In the genomic region with DNA sequence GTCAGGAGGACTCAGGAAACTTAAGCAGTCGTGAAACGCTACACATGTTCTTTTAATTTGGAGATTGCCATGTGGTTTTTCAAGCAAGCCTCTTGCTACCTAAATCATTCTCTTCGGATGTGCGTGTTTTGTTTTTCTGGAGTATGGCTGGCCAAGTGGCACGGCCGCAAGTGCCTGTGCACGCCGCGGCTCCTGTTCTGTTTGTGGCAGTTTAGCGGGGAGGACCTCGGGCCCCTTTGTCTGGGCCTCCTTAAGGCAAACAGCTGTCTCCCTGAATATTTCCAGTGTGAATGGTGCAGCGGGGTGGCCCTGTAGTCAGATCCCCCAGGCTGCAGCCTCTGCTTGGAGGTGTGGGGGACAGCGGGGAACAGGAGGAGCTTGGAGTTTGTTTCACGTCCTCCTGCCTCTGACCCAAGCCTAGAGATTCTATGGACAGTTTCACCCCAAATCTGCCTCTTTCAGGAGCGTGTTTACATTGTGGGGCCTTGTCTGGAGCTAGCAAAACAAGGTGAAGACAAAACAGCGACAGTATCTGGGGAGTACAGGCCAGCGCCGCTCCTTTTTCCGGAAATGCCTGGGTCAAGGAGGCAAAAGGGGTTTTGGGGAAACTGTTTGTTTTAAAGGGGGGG, we compare ENCODE assay signal across 8 cellular contexts. TPM values are rescaled to one million over a fixed set of nuclear protein-coding genes. Genes with fewer than 3 reads are reported as not detected.
DNase-seq lines count a peak whose midpoint lies in the region; ATAC-seq and TF ChIP-seq lines count a peak whose summit lies in the region.

No MANE protein-coding gene starts in this region.

- H3K27ac ChIP-seq in effector memory CD4-positive, alpha-beta T cell (ENCODE audit: insufficient read depth, low read length, poor library complexity, severe bottlenecking) = no peak overlapping the region
- H3K27ac ChIP-seq in caudate nucleus (ENCODE audit: low read depth, low read length) = no peak overlapping the region

- H3K9me3 ChIP-seq in NT2/D1 (ENCODE audit: insufficient read depth, low read length) = no peaks in the 10 kb centered on the region
- H3K9me3 ChIP-seq in effector memory CD4-positive, alpha-beta T cell (ENCODE audit: control insufficient read depth, low read length) = no peaks in the 10 kb centered on the region

- peaks cover 32% of the 10 kb centered on the region for H3K4me1 ChIP-seq in NT2/D1 (ENCODE audit: insufficient read depth, insufficient read length)
- H3K4me1 ChIP-seq in effector memory CD4-positive, alpha-beta T cell (ENCODE audit: control insufficient read depth, insufficient read depth, low read length, poor library complexity, severe bottlenecking) = peaks cover 15% of the 10 kb centered on the region

- peak overlapping the region; percentile 75 to 91 (median 86) for H3K4me3 Mint-ChIP-seq in naive thymus-derived CD8-positive, alpha-beta T cell

- H3K4me3 ChIP-seq in GM12865 (ENCODE audit: low read depth, low read length) (peak overlapping the region; percentile 62), NT2/D1 (ENCODE audit: insufficient read length, low read depth) (peak overlapping the region; percentile 72)
- H3K4me3 ChIP-seq in effector memory CD4-positive, alpha-beta T cell (ENCODE audit: insufficient read depth, low read depth, low read length, poor library complexity, severe bottlenecking) = peak overlapping the region; percentile 51

- no peaks in the 10 kb centered on the region for H3K36me3 ChIP-seq in NT2/D1 (ENCODE audit: insufficient read depth, insufficient read length, low read length)
- no peaks in the 10 kb centered on the region for H3K36me3 ChIP-seq in effector memory CD4-positive, alpha-beta T cell (ENCODE audit: control insufficient read depth, insufficient read depth, low read length)

- H3K36me3 Mint-ChIP-seq in naive thymus-derived CD8-positive, alpha-beta T cell = no peaks in the 10 kb centered on the region

- peak overlapping the region; percentile 69 for H3K9ac ChIP-seq in NT2/D1 (ENCODE audit: insufficient read length, low read depth)

- peak in 1 of 2 donors; percentile 1 for ATAC-seq in naive thymus-derived CD8-positive, alpha-beta T cell
- ATAC-seq in HG02970 (IDR thresholded peaks at IDR 0.05; ENCODE audit: low FRiP score, unreplicated experiment) (no peak), omental fat pad (ENCODE audit: low FRiP score) (no peak)

- peaks cover 18 to 21% (median 19%) of the 10 kb centered on the region in 4 donors for H3K4me1 Mint-ChIP-seq in naive thymus-derived CD8-positive, alpha-beta T cell

- DNase-seq in GM12865 (ENCODE audit: low read depth) (no peak), NT2/D1 (ENCODE audit: low read depth, low spot score) (no peak), omental fat pad (ENCODE audit: low spot score) (no peak), AG08395 (ENCODE audit: low spot score) (no peak), caudate nucleus (lab: John Stamatoyannopoulos, UW) (no peak)
- no peak for DNase-seq in effector memory CD4-positive, alpha-beta T cell
- DNase-seq in naive thymus-derived CD8-positive, alpha-beta T cell = peak in 2 of 10 donors; percentile 12 to 22

- TF ChIP-seq CTCF in GM12865 (IDR thresholded peaks at IDR 0.05; ENCODE audit: insufficient read depth, low read depth, low read length, missing control alignments) = no peak
- TF ChIP-seq CTCF in omental fat pad (IDR thresholded peaks at IDR 0.05) = no peak

- peaks cover 0 to 19% (median 10%) of the 10 kb centered on the region in 5 donors for H3K27me3 Mint-ChIP-seq in naive thymus-derived CD8-positive, alpha-beta T cell

- peaks cover 13% of the 10 kb centered on the region for H3K27me3 ChIP-seq in NT2/D1 (ENCODE audit: insufficient read depth, insufficient read length)
- no peaks in the 10 kb centered on the region for H3K27me3 ChIP-seq in effector memory CD4-positive, alpha-beta T cell (replicated peaks; ENCODE audit: control insufficient read depth, insufficient read depth, low read length, poor library complexity, severe bottlenecking)

- POLR2A ChIA-PET in naive thymus-derived CD8-positive, alpha-beta T cell (lab: Charles Lee) = no interaction called here

- H3K27ac Mint-ChIP-seq in naive thymus-derived CD8-positive, alpha-beta T cell = peak overlapping the region in 9 of 10 donors; percentile 0 to 87 (median 52)

- H3K9me3 Mint-ChIP-seq in naive thymus-derived CD8-positive, alpha-beta T cell = no peaks in the 10 kb centered on the region

RNA-seq across cellular contexts. Expression of a gene that starts 1.3 kb away (rescaled TPM):
- 1 to 10 TPM; 3.0 to 3.6 TPM for total RNA-seq in naive thymus-derived CD8-positive, alpha-beta T cell
- 1 to 10 TPM in 2 of 3 donors, under 1 TPM in 1; 0.19 to 1.4 (median 1.4) TPM for polyA plus RNA-seq in naive thymus-derived CD8-positive, alpha-beta T cell
- total RNA-seq in omental fat pad = 10 to 100 TPM; 18.0 to 44.5 (median 34.6) TPM

RNA-seq across cellular contexts. Expression of a gene that starts 41.9 kb away (rescaled TPM):
- total RNA-seq in naive thymus-derived CD8-positive, alpha-beta T cell = 10 to 100 TPM; 17.9 to 19.4 TPM
- polyA plus RNA-seq in naive thymus-derived CD8-positive, alpha-beta T cell = 10 to 100 TPM in 1 of 3 donors, 1 to 10 TPM in 2; 6.1 to 10.4 (median 6.6) TPM
- total RNA-seq in omental fat pad = 10 to 100 TPM; 16.4 to 31.2 (median 23.8) TPM

Comparison
In these comparisons a context has a peak if more than half of its experiments do, and no peak if none do; other contexts are left out.
1. RNA of a gene that starts 1.3 kb away (total RNA-seq): 18.0 to 44.5 TPM in omental fat pad; 3.0 to 3.6 TPM in naive thymus-derived CD8-positive, alpha-beta T cell; every median in the first group is over 4 times any median in the second.
2. Peak in every context shown above with its lines, with median percentiles within 50 percentile points of each other: H3K4me3 ChIP-seq.